ENCODE assay signal across 3 cellular contexts in genomic region chr9:96994531-96995016, GRCh38. TPM values are rescaled to one million over a fixed set of nuclear protein-coding genes. Genes with fewer than 3 reads are reported as not detected.
"Had no signal": no experiment of that assay in that cellular context is flagged by ENCODE, and none has a peak within 500 bp of the region (broad histone marks: within the 10 kb centered on the region; RNA-seq: fewer than 3 reads in every experiment).

No MANE protein-coding gene starts in this region.

RNA-seq across cellular contexts. Expression of gene CTSV, which starts 44.4 kb away (rescaled TPM):
- total RNA-seq: posterior vena cava, right atrium auricular region, sciatic nerve had no signal
